In the genomic region with DNA sequence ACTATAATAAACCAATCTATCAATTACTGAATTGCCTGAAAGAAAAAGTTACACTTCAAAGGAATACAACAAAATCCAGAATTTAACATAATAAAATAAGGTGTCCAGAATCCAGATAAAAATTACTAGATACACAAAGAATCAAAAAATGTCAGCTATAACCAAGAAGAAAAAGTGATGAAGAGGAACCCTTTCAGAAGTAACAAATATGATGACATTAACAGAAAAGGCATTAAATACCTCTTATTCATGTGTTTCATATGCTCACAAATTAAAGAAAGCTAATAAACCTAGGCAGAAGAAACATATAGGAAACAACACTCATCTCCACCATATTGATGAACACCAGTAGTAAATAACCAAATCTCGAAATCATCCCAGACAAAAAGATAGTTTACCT, we compare ENCODE assay signal across 19 cellular contexts.
DNase-seq lines count a peak whose midpoint lies in the region; ATAC-seq, FAIRE-seq and TF ChIP-seq lines count a peak whose summit lies in the region.
"Had no signal": no experiment of that assay in that cellular context is flagged by ENCODE, and none has a peak within 500 bp of the region (broad histone marks: within the 10 kb centered on the region; RNA-seq: fewer than 3 reads in every experiment).

No MANE protein-coding gene starts in this region.

- no peaks in the 10 kb centered on the region for H3K27me3 ChIP-seq in K562 (ENCODE audit: control insufficient read depth in 2 of 2, insufficient read depth in 2 of 2, low read length in 2 of 2)
- H3K27me3 ChIP-seq: BLaER1 treated with 17β-estradiol and CSF1 and Interleukin-3, amounts not matched to agents 10 nM and 100 nM had no signal

- H3K27ac ChIP-seq in A549, result no peak overlapping the region
- no peak overlapping the region for H3K27ac ChIP-seq in K562 (ENCODE audit: extremely low read depth, low read depth, low read length)
- H3K27ac ChIP-seq: BLaER1 treated with 17β-estradiol and CSF1 and Interleukin-3, amounts not matched to agents 10 nM and 100 nM; C4-2B had no signal

- BruUV-seq in K562 (replicated peaks; lab: Mats Ljungman, UMichigan), result no TSS peak

- TF ChIP-seq CTCF in A549 (IDR thresholded peaks at IDR 0.05), result no peak
- no peak for TF ChIP-seq CTCF in K562 (IDR thresholded peaks at IDR 0.05 in 2 of 3, conservative IDR thresholded peaks at IDR 0.05 in 1 of 3; ENCODE audit: insufficient read depth in 2 of 3, low read depth in 1 of 3, low read length in 3 of 3)

- no peaks in the 10 kb centered on the region for H3K36me3 ChIP-seq in K562 (ENCODE audit: control insufficient read depth, insufficient read depth, low read length)
- H3K36me3 ChIP-seq: BLaER1 treated with 17β-estradiol and CSF1 and Interleukin-3, amounts not matched to agents 10 nM and 100 nM had no signal

- no peaks in the 10 kb centered on the region for H3K9me1 ChIP-seq in K562 (ENCODE audit: control insufficient read depth, insufficient read depth, low read length)

- ATAC-seq in A549 (no peak), K562 (no peak)
- ATAC-seq: CD8-positive, alpha-beta T cell had no signal

- H3K4me3 ChIP-seq in A549, result no peak overlapping the region
- H3K4me3 ChIP-seq in K562, result no peak overlapping the region
- H3K4me3 ChIP-seq: BLaER1 treated with 17β-estradiol and CSF1 and Interleukin-3, amounts not matched to agents 10 nM and 100 nM had no signal

- 0% methylated on average over 1 of the region's 1 CpG for WGBS in A549 (ENCODE audit: missing lambda C conversion rate)
- 14% methylated on average over 1 of the region's 1 CpG for WGBS in K562 (ENCODE audit: insufficient coverage, low coverage, missing lambda C conversion rate)

- no peak overlapping the region for H3K4me2 ChIP-seq in A549
- no peak overlapping the region for H3K4me2 ChIP-seq in K562 (ENCODE audit: insufficient read depth, low read length)
- H3K4me2 ChIP-seq: BLaER1 treated with 17β-estradiol and CSF1 and Interleukin-3, amounts not matched to agents 10 nM and 100 nM had no signal

- intact Hi-C loops in K562 (cut with micrococcal nuclease), result no loop called here

- FAIRE-seq in A549 (lab: Jason Lieb, UNC), result no peak
- no peak for FAIRE-seq in K562 (lab: Jason Lieb, UNC)
- FAIRE-seq in urothelium cell line (lab: Jason Lieb, UNC), result peak; percentile 42
- FAIRE-seq: A204.1, G401.6, GM12891, GM19239 had no signal

- TF ChIP-seq POLR2A in A549 (IDR thresholded peaks at IDR 0.05; ENCODE audit: low read length) (no peak), K562 (conservative IDR thresholded peaks at IDR 0.05) (no peak)

- no peaks in the 10 kb centered on the region for H3K4me1 ChIP-seq in A549
- H3K4me1 ChIP-seq in K562 (replicated peaks in 1 of 2; ENCODE audit: control insufficient read depth in 2 of 2, insufficient read depth in 2 of 2, low read length in 2 of 2), result no peaks in the 10 kb centered on the region
- H3K4me1 ChIP-seq: BLaER1 treated with 17β-estradiol and CSF1 and Interleukin-3, amounts not matched to agents 10 nM and 100 nM; Caco-2 had no signal

- DNase-seq in A549 (ENCODE audit: low read depth in 1 of 2, low spot score in 1 of 2), result no peak
- no peak for DNase-seq in K562 (ENCODE audit: extremely low read depth in 1 of 4, low spot score in 3 of 4)
- DNase-seq in urothelium cell line (ENCODE audit: low spot score), result no peak
- DNase-seq in NCI-H146 treated with DMSO at 0.1 percent for 48 hours (lab: John Stamatoyannopoulos, UW; ENCODE audit: unreplicated experiment), result no peak
- DNase-seq in NCI-H748 treated with DMSO at 0.1 percent for 48 hours (lab: John Stamatoyannopoulos, UW), result no peak
- DNase-seq: 8988T; AML-193; Caco-2; Calu3; CD4-positive, alpha-beta T cell; CD8-positive, alpha-beta T cell; DMS79 treated with DMSO at 0.1 percent for 48 hours; GF-D8 had no signal

- CTCF ChIA-PET in A549 (lab: Yijun Ruan, JAX), result no interaction called here
- CTCF ChIA-PET in K562 (lab: Yijun Ruan, JAX; ENCODE audit: low intra/inter-chr PET ratio), result no interaction called here

- H4K20me1 ChIP-seq in K562 (replicated peaks; ENCODE audit: control insufficient read depth, insufficient read depth, low read length), result 0 out of 2 replicates have a peak, but pooled peaks cover 2% of the 10 kb centered on the region
- H4K20me1 ChIP-seq: BLaER1 treated with 17β-estradiol and CSF1 and Interleukin-3, amounts not matched to agents 10 nM and 100 nM had no signal

- TF ChIP-seq RAD21 in A549 (conservative IDR thresholded peaks at IDR 0.05 in 1 of 2, IDR thresholded peaks at IDR 0.05 in 1 of 2) (no peak), K562 (CRISPR knock-in tag; conservative IDR thresholded peaks at IDR 0.05 in 1 of 2, IDR thresholded peaks at IDR 0.05 in 1 of 2) (no peak)

- no peaks in the 10 kb centered on the region for H3K9me3 ChIP-seq in A549
- H3K9me3 ChIP-seq in K562 (replicated peaks; ENCODE audit: control insufficient read depth, insufficient read depth, low read depth, low read length), result no peaks in the 10 kb centered on the region
- H3K9me3 ChIP-seq: Caco-2 had no signal

- no peak overlapping the region for H3K9ac ChIP-seq in K562 (ENCODE audit: insufficient read depth in 1 of 2, low read depth in 2 of 2, low read length in 2 of 2)
- H3K9ac ChIP-seq: BLaER1 treated with 17β-estradiol and CSF1 and Interleukin-3, amounts not matched to agents 10 nM and 100 nM had no signal

- POLR2A ChIA-PET in A549 (lab: Yijun Ruan, JAX), result no interaction called here
- POLR2A ChIA-PET in K562 (lab: Yijun Ruan, JAX), result no interaction called here

- no peaks in the 10 kb centered on the region for H3K79me2 ChIP-seq in K562 (ENCODE audit: control insufficient read depth, insufficient read depth, low read length)

- no peak for TF ChIP-seq EP300 in A549 (IDR thresholded peaks at IDR 0.05)
- TF ChIP-seq EP300 in K562 (IDR thresholded peaks at IDR 0.05; ENCODE audit: low read length), result no peak

- in situ Hi-C loops in K562 (cut with MboI), result no loop called here

- H2AFZ ChIP-seq in K562 (ENCODE audit: low read depth, low read length), result no peak overlapping the region

TF ChIP-seq in A549, 52 proteins besides CTCF, POLR2A, EP300 and RAD21:
- TF ChIP-seq MYC (IDR thresholded peaks at IDR 0.05; ENCODE audit: borderline replicate concordance, low read length), result no peak
- peak; percentile 26 for TF ChIP-seq MAFK (IDR thresholded peaks at IDR 0.05; ENCODE audit: partially characterized antibody)

TF ChIP-seq in K562, 482 proteins besides CTCF, POLR2A, EP300 and RAD21 (continues in another document):
- TF ChIP-seq, protein P1, sequence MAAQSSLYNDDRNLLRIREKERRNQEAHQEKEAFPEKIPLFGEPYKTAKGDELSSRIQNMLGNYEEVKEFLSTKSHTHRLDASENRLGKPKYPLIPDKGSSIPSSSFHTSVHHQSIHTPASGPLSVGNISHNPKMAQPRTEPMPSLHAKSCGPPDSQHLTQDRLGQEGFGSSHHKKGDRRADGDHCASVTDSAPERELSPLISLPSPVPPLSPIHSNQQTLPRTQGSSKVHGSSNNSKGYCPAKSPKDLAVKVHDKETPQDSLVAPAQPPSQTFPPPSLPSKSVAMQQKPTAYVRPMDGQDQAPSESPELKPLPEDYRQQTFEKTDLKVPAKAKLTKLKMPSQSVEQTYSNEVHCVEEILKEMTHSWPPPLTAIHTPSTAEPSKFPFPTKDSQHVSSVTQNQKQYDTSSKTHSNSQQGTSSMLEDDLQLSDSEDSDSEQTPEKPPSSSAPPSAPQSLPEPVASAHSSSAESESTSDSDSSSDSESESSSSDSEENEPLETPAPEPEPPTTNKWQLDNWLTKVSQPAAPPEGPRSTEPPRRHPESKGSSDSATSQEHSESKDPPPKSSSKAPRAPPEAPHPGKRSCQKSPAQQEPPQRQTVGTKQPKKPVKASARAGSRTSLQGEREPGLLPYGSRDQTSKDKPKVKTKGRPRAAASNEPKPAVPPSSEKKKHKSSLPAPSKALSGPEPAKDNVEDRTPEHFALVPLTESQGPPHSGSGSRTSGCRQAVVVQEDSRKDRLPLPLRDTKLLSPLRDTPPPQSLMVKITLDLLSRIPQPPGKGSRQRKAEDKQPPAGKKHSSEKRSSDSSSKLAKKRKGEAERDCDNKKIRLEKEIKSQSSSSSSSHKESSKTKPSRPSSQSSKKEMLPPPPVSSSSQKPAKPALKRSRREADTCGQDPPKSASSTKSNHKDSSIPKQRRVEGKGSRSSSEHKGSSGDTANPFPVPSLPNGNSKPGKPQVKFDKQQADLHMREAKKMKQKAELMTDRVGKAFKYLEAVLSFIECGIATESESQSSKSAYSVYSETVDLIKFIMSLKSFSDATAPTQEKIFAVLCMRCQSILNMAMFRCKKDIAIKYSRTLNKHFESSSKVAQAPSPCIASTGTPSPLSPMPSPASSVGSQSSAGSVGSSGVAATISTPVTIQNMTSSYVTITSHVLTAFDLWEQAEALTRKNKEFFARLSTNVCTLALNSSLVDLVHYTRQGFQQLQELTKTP (IDR thresholded peaks at IDR 0.05; ENCODE audit: low read depth in 1 of 2, partially characterized antibody in 2 of 2), result no peak
- TF ChIP-seq MCM5 (IDR thresholded peaks at IDR 0.05; ENCODE audit: low read depth) (no peak), ZSCAN32 (CRISPR knock-in tag; IDR thresholded peaks at IDR 0.05) (no peak), EP400 (IDR thresholded peaks at IDR 0.05) (no peak), ZNF79 (CRISPR knock-in tag; IDR thresholded peaks at IDR 0.05; ENCODE audit: low read depth) (no peak), FOXK2 (conservative IDR thresholded peaks at IDR 0.05 in 1 of 2, IDR thresholded peaks at IDR 0.05 in 1 of 2; ENCODE audit: low read depth in 2 of 2) (no peak), NRF1 (conservative IDR thresholded peaks at IDR 0.05 in 1 of 2, IDR thresholded peaks at IDR 0.05 in 1 of 2) (no peak)
